10 cellular contexts compared by ENCODE assay signal in the genomic region with DNA sequence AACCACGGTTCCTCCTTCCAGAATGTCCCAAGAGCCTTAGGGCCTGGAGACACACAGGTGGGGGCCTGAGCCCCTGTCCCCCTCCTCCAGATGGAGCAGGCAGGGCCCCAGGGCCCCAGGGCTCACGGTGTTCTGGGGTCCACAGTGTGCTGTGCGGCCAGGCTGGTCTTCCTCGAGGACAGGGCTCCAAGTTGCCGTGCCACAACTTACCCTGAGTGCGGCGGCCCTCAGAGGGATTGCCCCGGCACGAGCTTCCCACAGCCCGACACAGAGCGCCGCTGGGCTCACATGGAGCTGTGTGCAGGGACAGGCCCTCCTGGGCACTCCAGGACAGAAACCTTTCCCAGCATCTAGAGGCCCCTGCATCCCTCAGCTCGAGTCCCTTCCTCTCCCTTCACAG.
A peak's percentile ranks its signal among the peaks of the same experiment; 100 is the strongest.
DNase-seq lines count a peak whose midpoint lies in the region; ATAC-seq and TF ChIP-seq lines count a peak whose summit lies in the region.
"Had no signal": no experiment of that assay in that cellular context is flagged by ENCODE, and none has a peak within 500 bp of the region (broad histone marks: within the 10 kb centered on the region; RNA-seq: fewer than 3 reads in every experiment).

No MANE protein-coding gene starts in this region.

- H3K4me3 Mint-ChIP-seq in activated B cell treated with CpG ODN at 0.5 μM for 24 hours: peak overlapping the region; percentile 83
- H3K4me3 Mint-ChIP-seq in T-helper 2 cell treated with Interferon-gamma antibody and Interleukin-4, amounts not matched to agents 5 μg/mL and 100 μg/mL, for 36 hours: no peak overlapping the region

- H3K27ac ChIP-seq in liver (ENCODE audit: low read depth in 1 of 2, low read length in 2 of 2) (peak overlapping the region; percentile 7 to 66), right lobe of liver (no peak overlapping the region), mesendoderm (ENCODE audit: low read depth, low read length) (no peak overlapping the region)

- H3K27me3 ChIP-seq in liver (ENCODE audit: control insufficient read depth in 4 of 4, insufficient read depth in 4 of 4, low read length in 3 of 4) (no peaks in the 10 kb centered on the region), right lobe of liver (no peaks in the 10 kb centered on the region), mesendoderm (ENCODE audit: insufficient read depth, low read length, poor library complexity) (no peaks in the 10 kb centered on the region)
- H3K27me3 ChIP-seq: gastrocnemius medialis had no signal

- no peak overlapping the region for H2BK5ac ChIP-seq in mesendoderm (ENCODE audit: low read length)

- H3K9me3 ChIP-seq in liver (ENCODE audit: control insufficient read depth in 4 of 4, low read length in 3 of 4) (no peaks in the 10 kb centered on the region), right lobe of liver (no peaks in the 10 kb centered on the region)
- H3K9me3 ChIP-seq: gastrocnemius medialis had no signal

- POLR2A ChIA-PET in activated B cell treated with CpG ODN at 0.5 μM for 24 hours (lab: Charles Lee): interaction anchor here (1.2 kb wide), 1 partner anchor 55 kb away, joined by 3 read pairs; no protein-coding TSS in a partner anchor

- no peak overlapping the region for H3K23ac ChIP-seq in mesendoderm (ENCODE audit: low read length)

- peaks cover 91% of the 10 kb centered on the region for H3K4me1 Mint-ChIP-seq in activated B cell treated with CpG ODN at 0.5 μM for 24 hours
- H3K4me1 Mint-ChIP-seq in T-helper 2 cell treated with Interferon-gamma antibody and Interleukin-4, amounts not matched to agents 5 μg/mL and 100 μg/mL, for 36 hours (ENCODE audit: low read depth): no peaks in the 10 kb centered on the region

- H3K27me3 Mint-ChIP-seq in activated B cell treated with CpG ODN at 0.5 μM for 24 hours: no peaks in the 10 kb centered on the region
- H3K27me3 Mint-ChIP-seq in T-helper 2 cell treated with Interferon-gamma antibody and Interleukin-4, amounts not matched to agents 5 μg/mL and 100 μg/mL, for 36 hours (ENCODE audit: low read depth): no peaks in the 10 kb centered on the region

- CTCF ChIA-PET in activated B cell treated with CpG ODN at 0.5 μM for 24 hours (lab: Charles Lee): no interaction called here

- H3K36me3 ChIP-seq in liver (ENCODE audit: control insufficient read depth in 4 of 4, insufficient read depth in 3 of 4, low read depth in 1 of 4, low read length in 3 of 4) (peaks cover 2 to 27% (median 3%) of the 10 kb centered on the region in 4 donors), right lobe of liver (peaks cover 0 to 16% (median 4%) of the 10 kb centered on the region in 4 donors), mesendoderm (ENCODE audit: control insufficient read depth, insufficient read depth, low read length) (no peaks in the 10 kb centered on the region)

- ATAC-seq in right lobe of liver (no peak), activated B cell treated with CpG ODN at 0.5 μM for 24 hours (ENCODE audit: low read depth) (no peak)

- H4K8ac ChIP-seq in mesendoderm (ENCODE audit: low read depth, low read length): no peak overlapping the region

- intact Hi-C loops in right lobe of liver (cut with DNase I): no loop called here
- intact Hi-C loops in activated B cell treated with CpG ODN at 0.5 μM for 24 hours (cut with micrococcal nuclease): loop anchor here (1.0 to 10.0 kb wide), 9 partner anchors 10 to 985 kb away; a partner anchor contains a TSS

- H3K9ac ChIP-seq in liver (ENCODE audit: low read depth in 1 of 2, low read length in 2 of 2) (no peak overlapping the region), mesendoderm (ENCODE audit: low read length) (peak overlapping the region; percentile 19)

- H3K4me1 ChIP-seq in liver (ENCODE audit: control insufficient read depth in 4 of 4, insufficient read depth in 4 of 4, low read length in 3 of 4): peaks cover 0 to 22% (median 1%) of the 10 kb centered on the region in 4 donors
- H3K4me1 ChIP-seq in right lobe of liver: no peaks in the 10 kb centered on the region
- peaks cover 9% of the 10 kb centered on the region for H3K4me1 ChIP-seq in mesendoderm (ENCODE audit: control insufficient read depth, low read depth, low read length)

- no peak overlapping the region for H3K4ac ChIP-seq in mesendoderm (ENCODE audit: low read depth, low read length)

- TF ChIP-seq CTCF in liver (IDR thresholded peaks at IDR 0.05; ENCODE audit: low read depth, low read length, missing input control): no peak
- no peak for TF ChIP-seq CTCF in right lobe of liver (IDR thresholded peaks at IDR 0.05)
- TF ChIP-seq CTCF in activated B cell treated with CpG ODN at 0.5 μM for 24 hours (IDR thresholded peaks at IDR 0.05): no peak

- WGBS in liver: 91% methylated on average over 13 of the region's 13 CpGs
- 60% methylated on average over 1 of the region's 13 CpGs for WGBS in right lobe of liver (ENCODE audit: insufficient coverage, low coverage, low lambda C conversion rate, missing lambda C conversion rate)
- WGBS in mesendoderm (ENCODE audit: extremely low coverage, insufficient coverage, low lambda C conversion rate): no CpG with 5 or more reads among the region's 13 CpGs

- H2BK15ac ChIP-seq in mesendoderm (replicated peaks; ENCODE audit: low read depth): no peak overlapping the region

- peak overlapping the region; percentile 98 for H3K27ac Mint-ChIP-seq in activated B cell treated with CpG ODN at 0.5 μM for 24 hours
- H3K27ac Mint-ChIP-seq in T-helper 2 cell treated with Interferon-gamma antibody and Interleukin-4, amounts not matched to agents 5 μg/mL and 100 μg/mL, for 36 hours: no peak overlapping the region

- TF ChIP-seq RAD21 in liver (IDR thresholded peaks at IDR 0.05): no peak

- H3K18ac ChIP-seq in mesendoderm (ENCODE audit: low read length): peak overlapping the region; percentile 12

- H2AK5ac ChIP-seq in mesendoderm (ENCODE audit: low read length): no peak overlapping the region

- TF ChIP-seq POLR2A in right lobe of liver (IDR thresholded peaks at IDR 0.05): no peak

- no peak for DNase-seq in right lobe of liver
- no peak for DNase-seq in activated B cell treated with CpG ODN at 0.5 μM for 24 hours
- DNase-seq in mesendoderm: no peak
- no peak for DNase-seq in NCI-H2029 (lab: John Stamatoyannopoulos, UW)
- no peak for DNase-seq in GOT3 (lab: John Stamatoyannopoulos, UW)
- no peak for DNase-seq in T-helper 2 cell treated with Interferon-gamma antibody and Interleukin-4, amounts not matched to agents 5 μg/mL and 100 μg/mL, for 36 hours (ENCODE audit: low spot score)
- DNase-seq in NCI-H1092 treated with DMSO at 0.1 percent for 48 hours (lab: John Stamatoyannopoulos, UW): no peak
- DNase-seq: GF-D8 had no signal

- no peak overlapping the region for H4K5ac ChIP-seq in mesendoderm (ENCODE audit: low read length)

- no peaks in the 10 kb centered on the region for H3K9me3 Mint-ChIP-seq in activated B cell treated with CpG ODN at 0.5 μM for 24 hours
- H3K9me3 Mint-ChIP-seq in T-helper 2 cell treated with Interferon-gamma antibody and Interleukin-4, amounts not matched to agents 5 μg/mL and 100 μg/mL, for 36 hours: no peaks in the 10 kb centered on the region

- H3K4me2 ChIP-seq in mesendoderm (ENCODE audit: low read length): no peak overlapping the region

- H3K4me3 ChIP-seq in liver (ENCODE audit: low read depth in 1 of 3, low read length in 3 of 3) (no peak overlapping the region), right lobe of liver (no peak overlapping the region), mesendoderm (ENCODE audit: low read length) (no peak overlapping the region)
- H3K4me3 ChIP-seq: gastrocnemius medialis had no signal

- H3K36me3 Mint-ChIP-seq in activated B cell treated with CpG ODN at 0.5 μM for 24 hours (ENCODE audit: low read depth): peaks cover 27% of the 10 kb centered on the region
- peaks cover 8% of the 10 kb centered on the region for H3K36me3 Mint-ChIP-seq in T-helper 2 cell treated with Interferon-gamma antibody and Interleukin-4, amounts not matched to agents 5 μg/mL and 100 μg/mL, for 36 hours (ENCODE audit: low read depth)

- no peaks in the 10 kb centered on the region for H3K79me2 ChIP-seq in mesendoderm (ENCODE audit: control insufficient read depth, insufficient read depth, low read length)

- no peak overlapping the region for H2BK120ac ChIP-seq in mesendoderm (ENCODE audit: low read depth, low read length)

- H3K56ac ChIP-seq in mesendoderm (ENCODE audit: low read length): no peak overlapping the region

- no peaks in the 10 kb centered on the region for H3K79me1 ChIP-seq in mesendoderm (ENCODE audit: low read length)

TF ChIP-seq in liver, 16 proteins besides CTCF, POLR2A, EP300 and RAD21:
- TF ChIP-seq EGR1 (IDR thresholded peaks at IDR 0.05; ENCODE audit: low read depth in 2 of 2) (no peak), GABPA (IDR thresholded peaks at IDR 0.05 in 1 of 2, conservative IDR thresholded peaks at IDR 0.05 in 1 of 2) (no peak)
TF ChIP-seq in liver: peak in this region for 0.

Comparison
In these comparisons a context has a peak if more than half of its experiments do, and no peak if none do; other contexts are left out.
1. H3K27ac ChIP-seq: peak in liver (2 of 2); none in right lobe of liver (0 of 3) and mesendoderm (single experiment).